In the genomic region with DNA sequence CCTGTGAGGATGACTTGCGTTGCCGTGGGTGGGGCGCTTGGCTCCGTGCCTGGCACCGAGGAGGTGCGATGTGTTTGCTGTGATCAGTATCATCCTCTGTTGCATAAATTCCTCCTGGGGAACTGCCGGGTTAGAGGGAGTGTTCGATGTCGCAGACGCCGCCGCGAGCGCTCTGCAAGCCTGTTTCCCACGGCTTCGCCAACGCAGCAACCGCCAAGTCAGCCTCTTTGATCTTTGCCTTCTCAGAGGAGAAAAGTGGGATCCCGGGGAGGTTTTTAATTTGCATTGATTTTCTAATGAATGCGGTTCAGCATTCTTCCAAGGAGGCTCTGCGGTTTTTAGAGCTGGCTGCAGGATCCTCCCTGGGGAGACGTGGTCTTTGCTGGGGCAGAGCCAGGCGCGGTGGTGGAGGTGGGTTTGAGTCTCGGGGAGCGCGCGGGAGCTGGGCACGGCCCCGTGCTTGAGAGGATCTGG, we compare ENCODE assay signal across 13 cellular contexts. TPM values are rescaled to one million over a fixed set of nuclear protein-coding genes. Genes with fewer than 3 reads are reported as not detected.
DNase-seq lines count a peak whose midpoint lies in the region; TF ChIP-seq lines count a peak whose summit lies in the region.
"Had no signal": no experiment of that assay in that cellular context is flagged by ENCODE, and none has a peak within 500 bp of the region (broad histone marks: within the 10 kb centered on the region; RNA-seq: fewer than 3 reads in every experiment).

No MANE protein-coding gene starts in this region.

- H3K9me3 ChIP-seq in mammary epithelial cell (replicated peaks; ENCODE audit: insufficient read depth, low read length) (peaks cover 3% of the 10 kb centered on the region), breast epithelium (peaks cover 6 to 7% of the 10 kb centered on the region in 2 donors), suprapubic skin (no peaks in the 10 kb centered on the region), tibial nerve (peaks cover 0 to 7% (median 3%) of the 10 kb centered on the region in 4 donors)
- H3K9me3 ChIP-seq: right lobe of liver had no signal

- peak; percentile 28 for DNase-seq in mammary epithelial cell
- no peak for DNase-seq in breast epithelium (ENCODE audit: low spot score in 2 of 2)
- peak; percentile 75 to 80 for DNase-seq in NOMO-1 (lab: John Stamatoyannopoulos, UW; ENCODE audit: unreplicated experiment in 2 of 2)
- peak; percentile 35 for DNase-seq in epithelial cell of esophagus (ENCODE audit: low read depth)
- no peak for DNase-seq in suprapubic skin (ENCODE audit: low spot score in 2 of 2)
- DNase-seq in effector CD8-positive, alpha-beta T cell (lab: John Stamatoyannopoulos, UW) = no peak
- DNase-seq in dorsolateral prefrontal cortex = no peak
- DNase-seq in tibial nerve (ENCODE audit: low spot score in 2 of 2) = no peak
- DNase-seq: activated CD8-positive, alpha-beta memory T cell treated with anti-CD3 and anti-CD28 coated beads, Interleukin-2, amount 50 U/mL, for 4 hours; aorta; NCI-H2107; right lobe of liver had no signal

- no peak for TF ChIP-seq EP300 in suprapubic skin (IDR thresholded peaks at IDR 0.05)
- TF ChIP-seq EP300 in tibial nerve (IDR thresholded peaks at IDR 0.05) = no peak

- in situ Hi-C loops in mammary epithelial cell (cut with MboI; ENCODE audit: low sequenced_read_pairs in 2 of 2) = loop anchor here in 1 of 2 donors (25.0 kb wide), 1 partner anchor 241 kb away; no protein-coding TSS in a partner anchor

- H3K4me1 ChIP-seq in mammary epithelial cell (ENCODE audit: insufficient read depth, low read length) = peaks cover 7% of the 10 kb centered on the region
- H3K4me1 ChIP-seq in breast epithelium = no peaks in the 10 kb centered on the region
- peaks cover 19% of the 10 kb centered on the region for H3K4me1 ChIP-seq in suprapubic skin
- H3K4me1 ChIP-seq in tibial nerve = peaks cover 0 to 8% (median 0%) of the 10 kb centered on the region in 4 donors
- H3K4me1 ChIP-seq: right lobe of liver had no signal

- H3K27ac ChIP-seq in mammary epithelial cell (ENCODE audit: insufficient read depth, low read depth, low read length) (no peak overlapping the region), breast epithelium (no peak overlapping the region), suprapubic skin (no peak overlapping the region), dorsolateral prefrontal cortex (no peak overlapping the region), tibial nerve (no peak overlapping the region)
- H3K27ac ChIP-seq: right lobe of liver had no signal

- H3K79me2 ChIP-seq in mammary epithelial cell (ENCODE audit: insufficient read depth, low read length) = no peaks in the 10 kb centered on the region

- H3K4me3 ChIP-seq in mammary epithelial cell (replicated peaks in 1 of 3; ENCODE audit: insufficient read depth in 1 of 3, low read depth in 2 of 3, low read length in 3 of 3) = no peak overlapping the region
- no peak overlapping the region for H3K4me3 ChIP-seq in breast epithelium
- no peak overlapping the region for H3K4me3 ChIP-seq in epithelial cell of esophagus (ENCODE audit: low read length)
- H3K4me3 ChIP-seq in suprapubic skin = peak overlapping the region; percentile 10
- peak overlapping the region in 1 of 59 donors; percentile 5 for H3K4me3 ChIP-seq in dorsolateral prefrontal cortex
- no peak overlapping the region for H3K4me3 ChIP-seq in tibial nerve
- H3K4me3 ChIP-seq: lung, right lobe of liver had no signal

- no peak overlapping the region for H3K9ac ChIP-seq in mammary epithelial cell (ENCODE audit: insufficient read depth, low read length)

- intact Hi-C loops in mammary epithelial cell (cut with micrococcal nuclease) (no loop called here), breast epithelium (cut with DNase I; ENCODE audit: low total_unique reads) (no loop called here), dorsolateral prefrontal cortex (cut with DNase I) (no loop called here)

- no peaks in the 10 kb centered on the region for H3K36me3 ChIP-seq in mammary epithelial cell (ENCODE audit: insufficient read depth, low read length)
- no peaks in the 10 kb centered on the region for H3K36me3 ChIP-seq in breast epithelium
- H3K36me3 ChIP-seq in suprapubic skin = no peaks in the 10 kb centered on the region
- H3K36me3 ChIP-seq in tibial nerve = no peaks in the 10 kb centered on the region
- H3K36me3 ChIP-seq: right lobe of liver had no signal

- H4K20me1 ChIP-seq in mammary epithelial cell (ENCODE audit: insufficient read depth, low read length) = no peaks in the 10 kb centered on the region

- TF ChIP-seq POLR2A in breast epithelium (IDR thresholded peaks at IDR 0.05) = no peak
- TF ChIP-seq POLR2A in suprapubic skin (IDR thresholded peaks at IDR 0.05) = no peak
- TF ChIP-seq POLR2A in tibial nerve (IDR thresholded peaks at IDR 0.05) = no peak

- dilution Hi-C loops in mammary epithelial cell (cut with HindIII; ENCODE audit: low sequenced_read_pairs) = no loop called here

- H3K27me3 ChIP-seq in mammary epithelial cell (ENCODE audit: insufficient read depth, low read length) = peaks cover 16% of the 10 kb centered on the region
- peaks cover 0 to 61% of the 10 kb centered on the region in 2 donors for H3K27me3 ChIP-seq in breast epithelium
- H3K27me3 ChIP-seq in suprapubic skin = peaks cover 98% of the 10 kb centered on the region
- H3K27me3 ChIP-seq in dorsolateral prefrontal cortex = peaks cover 3 to 94% (median 67%) of the 10 kb centered on the region in 45 donors
- H3K27me3 ChIP-seq in tibial nerve = peaks cover 0 to 93% of the 10 kb centered on the region in 2 donors

- CTCF ChIA-PET in mammary epithelial cell (lab: Charles Lee; ENCODE audit: low non-redundant PET) = interaction anchor here (0.5 kb wide), 1 partner anchor 74 kb away, joined by 4 read pairs; no protein-coding TSS in a partner anchor

- TF ChIP-seq CTCF in mammary epithelial cell (conservative IDR thresholded peaks at IDR 0.05 in 1 of 2, IDR thresholded peaks at IDR 0.05 in 1 of 2; ENCODE audit: extremely low read depth in 1 of 2, insufficient read depth in 1 of 2, low read depth in 1 of 2, low read length in 2 of 2) = no peak
- TF ChIP-seq CTCF in breast epithelium (IDR thresholded peaks at IDR 0.05) = no peak
- no peak for TF ChIP-seq CTCF in epithelial cell of esophagus (IDR thresholded peaks at IDR 0.05; ENCODE audit: insufficient read depth, low read depth, low read length, missing control alignments)
- no peak for TF ChIP-seq CTCF in suprapubic skin (IDR thresholded peaks at IDR 0.05)
- TF ChIP-seq CTCF in dorsolateral prefrontal cortex (IDR thresholded peaks at IDR 0.05 in 54 of 56, conservative IDR thresholded peaks at IDR 0.05 in 2 of 56; ENCODE audit: low read depth in 1 of 56, partially characterized antibody in 56 of 56) = no peak
- TF ChIP-seq CTCF in tibial nerve (IDR thresholded peaks at IDR 0.05) = no peak

- peak overlapping the region; percentile 41 for H3K4me2 ChIP-seq in mammary epithelial cell (ENCODE audit: insufficient read depth, low read depth, low read length)

- BruUV-seq in mammary epithelial cell (replicated peaks; lab: Mats Ljungman, UMichigan) = no TSS peak

- H2AFZ ChIP-seq in mammary epithelial cell (ENCODE audit: low read depth, low read length) = no peak overlapping the region

- 1% methylated on average over 14 of the region's 30 CpGs for WGBS in mammary epithelial cell (ENCODE audit: low coverage, missing lambda C conversion rate)
- WGBS in suprapubic skin = 0% methylated on average over 14 of the region's 30 CpGs
- WGBS in tibial nerve, 2 donors = 1% methylated on average over 17 to 30 of the region's 30 CpGs

RNA-seq across cellular contexts. Expression of a gene that starts 7.6 kb away (rescaled TPM):
- total RNA-seq in mammary epithelial cell = not detected
- not detected for polyA plus RNA-seq in mammary epithelial cell
- not detected for polyA minus RNA-seq in mammary epithelial cell
- not detected for total RNA-seq in breast epithelium
- not detected for total RNA-seq in suprapubic skin
- not detected for total RNA-seq in dorsolateral prefrontal cortex
- not detected for total RNA-seq in tibial nerve
- total RNA-seq: aorta, lung, right lobe of liver had no signal
- polyA plus RNA-seq: aorta, lung had no signal

RNA-seq across cellular contexts. Expression of a gene that starts 12.3 kb away (rescaled TPM):
- total RNA-seq in mammary epithelial cell (not detected), breast epithelium (not detected), suprapubic skin (under 1 TPM in 2 of 4 donors, not detected in 2; 0.49 to 0.97 TPM), dorsolateral prefrontal cortex (not detected), tibial nerve (not detected)
- not detected for polyA plus RNA-seq in mammary epithelial cell
- polyA minus RNA-seq in mammary epithelial cell = not detected
- total RNA-seq: aorta, lung had no signal
- polyA plus RNA-seq: aorta, lung had no signal

RNA-seq across cellular contexts. Expression of a gene that starts 45.7 kb away (rescaled TPM):
- under 1 TPM in 1 of 2 donors, not detected in 1; 0.54 TPM for total RNA-seq in mammary epithelial cell
- polyA plus RNA-seq in mammary epithelial cell = 0.63 TPM
- 7.7 TPM for polyA minus RNA-seq in mammary epithelial cell
- total RNA-seq in breast epithelium = under 1 TPM in 2 of 3 donors, not detected in 1; 0.33 to 0.44 TPM
- 10 to 100 TPM; 34.3 to 58.3 (median 40.5) TPM for total RNA-seq in suprapubic skin
- under 1 TPM in 6 of 120 experiments, not detected in 114; 0.52 to 0.88 (median 0.76) TPM for total RNA-seq in dorsolateral prefrontal cortex
- 1 to 10 TPM in 2 of 4 donors, under 1 TPM in 1, not detected in 1; 0.78 to 1.8 (median 1.5) TPM for total RNA-seq in tibial nerve
- total RNA-seq: right lobe of liver had no signal

RNA-seq across cellular contexts. Expression of a gene that starts 54.7 kb away (rescaled TPM):
- total RNA-seq in mammary epithelial cell = 1 to 10 TPM in 1 of 2 donors, under 1 TPM in 1; 0.50 to 3.0 TPM
- polyA plus RNA-seq in mammary epithelial cell = 3.3 TPM
- polyA minus RNA-seq in mammary epithelial cell = not detected
- 10 to 100 TPM; 16.4 to 24.3 (median 20.6) TPM for total RNA-seq in breast epithelium
- 10 to 100 TPM in 1 of 4 donors, 1 to 10 TPM in 3; 5.8 to 14.1 (median 7.7) TPM for total RNA-seq in suprapubic skin
- 10 to 100 TPM in 2 of 120 experiments, 1 to 10 TPM in 118; 3.2 to 10.3 (median 6.5) TPM for total RNA-seq in dorsolateral prefrontal cortex
- total RNA-seq in tibial nerve = 10 to 100 TPM; 13.3 to 53.1 (median 25.9) TPM

RNA-seq across cellular contexts. Expression of a gene that starts 55.5 kb away (rescaled TPM):
- total RNA-seq in mammary epithelial cell = not detected
- polyA plus RNA-seq in mammary epithelial cell = not detected
- not detected for polyA minus RNA-seq in mammary epithelial cell
- not detected for total RNA-seq in breast epithelium
- total RNA-seq in suprapubic skin = not detected
- not detected for total RNA-seq in dorsolateral prefrontal cortex
- not detected for total RNA-seq in tibial nerve
- total RNA-seq: aorta, lung, right lobe of liver had no signal
- polyA plus RNA-seq: aorta, lung had no signal

Comparison
In these comparisons a context has a peak if more than half of its experiments do, and no peak if none do; other contexts are left out.
1. DNase-seq: peak in mammary epithelial cell (single experiment), NOMO-1 (2 of 2) and epithelial cell of esophagus (single experiment); none in breast epithelium (0 of 2), suprapubic skin (0 of 2), effector CD8-positive, alpha-beta T cell (single experiment), dorsolateral prefrontal cortex (0 of 10) and tibial nerve (0 of 2).
2. RNA of a gene that starts 45.7 kb away (total RNA-seq): 34.3 to 58.3 TPM in suprapubic skin; 0.78 to 1.8 TPM in tibial nerve, 0.54 TPM in mammary epithelial cell, 0.33 to 0.44 TPM in breast epithelium and 0.52 to 0.88 TPM in dorsolateral prefrontal cortex; every median in the first group is over 10 times any median in the second.